Comparison of ENCODE assay signal across 9 cellular contexts in the genomic region with DNA sequence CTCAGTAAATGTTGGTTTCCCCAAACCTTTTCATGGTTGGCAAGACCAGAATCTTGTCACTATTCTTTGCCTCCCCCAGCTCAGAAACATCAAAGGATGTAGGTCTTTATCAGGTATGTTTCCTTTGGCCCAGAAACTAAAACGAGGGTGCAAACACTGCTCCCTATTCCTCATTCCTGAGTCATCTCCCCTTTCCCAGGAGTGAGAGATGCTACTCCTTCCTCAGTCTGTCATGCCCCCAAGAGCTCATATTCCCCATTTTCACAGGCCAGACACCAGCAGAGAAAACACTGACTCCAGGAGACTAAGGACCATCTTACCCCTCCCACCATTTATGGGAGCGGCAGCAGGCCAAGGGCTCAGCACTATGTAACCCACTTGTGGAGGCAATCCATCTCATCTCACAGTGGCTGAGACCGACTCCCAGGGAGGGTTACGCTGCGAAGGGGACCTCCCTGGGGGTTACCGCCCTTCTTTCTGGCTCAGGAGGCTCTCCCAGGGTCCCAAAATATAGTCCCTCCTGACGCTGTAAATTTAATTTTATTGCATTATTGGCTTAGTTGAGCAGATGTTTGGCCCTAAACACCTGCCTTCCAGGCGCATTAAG. TPM values are rescaled to one million over a fixed set of nuclear protein-coding genes. Genes with fewer than 3 reads are reported as not detected.
DNase-seq lines count a peak whose midpoint lies in the region; ATAC-seq and TF ChIP-seq lines count a peak whose summit lies in the region.
"Had no signal": no experiment of that assay in that cellular context is flagged by ENCODE, and none has a peak within 500 bp of the region (broad histone marks: within the 10 kb centered on the region; RNA-seq: fewer than 3 reads in every experiment).

No MANE protein-coding gene starts in this region.

- peaks cover 24 to 46% (median 33%) of the 10 kb centered on the region in 4 donors for H3K4me1 Mint-ChIP-seq in CD4-positive, alpha-beta memory T cell
- H3K4me1 Mint-ChIP-seq in nephron: peaks cover 21% of the 10 kb centered on the region

- H3K27me3 Mint-ChIP-seq in CD4-positive, alpha-beta memory T cell: no peaks in the 10 kb centered on the region
- H3K27me3 Mint-ChIP-seq in nephron (ENCODE audit: low read depth): no peaks in the 10 kb centered on the region

- in situ Hi-C loops in brain microvascular endothelial cell (cut with HindIII; ENCODE audit: low pct_ligation_motif_present, low sequenced_read_pairs): no loop called here

- no peak overlapping the region for H3K27ac ChIP-seq in CD4-positive, alpha-beta memory T cell (ENCODE audit: low read depth, low read length)
- H3K27ac ChIP-seq in brain microvascular endothelial cell: no peak overlapping the region

- peak overlapping the region in 1 of 2 donors; percentile 81 for H3K4me3 ChIP-seq in CD4-positive, alpha-beta memory T cell (ENCODE audit: low read length in 2 of 2)
- H3K4me3 ChIP-seq in Jurkat, Clone E6-1 (ENCODE audit: low read length): peak overlapping the region; percentile 91
- H3K4me3 ChIP-seq in brain microvascular endothelial cell (ENCODE audit: low read depth, low read length): peak overlapping the region; percentile 71

- CTCF ChIA-PET in CD4-positive, alpha-beta memory T cell (lab: Charles Lee; ENCODE audit: partially characterized antibody): interaction anchor here (1.1 to 1.7 kb wide), 2 partner anchors 231 to 338 kb away, joined by 3 to 5 read pairs; no protein-coding TSS in a partner anchor

- H3K36me3 Mint-ChIP-seq in CD4-positive, alpha-beta memory T cell: peaks cover 0 to 32% of the 10 kb centered on the region in 2 donors
- H3K36me3 Mint-ChIP-seq in nephron (ENCODE audit: low read depth): peaks cover 52% of the 10 kb centered on the region

- H3K4me3 Mint-ChIP-seq in CD4-positive, alpha-beta memory T cell: peak overlapping the region; percentile 92 to 96 (median 94)
- peak overlapping the region; percentile 93 to 99 (median 94) for H3K4me3 Mint-ChIP-seq in nephron

- no peak for DNase-seq in CD4-positive, alpha-beta memory T cell
- DNase-seq in Jurkat, Clone E6-1 (ENCODE audit: low read depth, low spot score): no peak
- DNase-seq in brain microvascular endothelial cell (no peak), ureter (ENCODE audit: low spot score) (no peak), DMS 273 (lab: John Stamatoyannopoulos, UW; ENCODE audit: unreplicated experiment) (no peak)
- DNase-seq in stimulated activated CD4-positive, alpha-beta T cell treated with anti-CD3 and anti-CD28 coated beads, Interleukin-4, amount 100 ng/mL, for 24 hours: no peak
- DNase-seq: SW 1271 had no signal

- peak overlapping the region; percentile 65 to 96 (median 87) for H3K27ac Mint-ChIP-seq in CD4-positive, alpha-beta memory T cell
- peak overlapping the region in 2 of 3 experiments; percentile 46 to 66 for H3K27ac Mint-ChIP-seq in nephron

- peaks cover 24% of the 10 kb centered on the region for H3K36me3 ChIP-seq in CD4-positive, alpha-beta memory T cell (ENCODE audit: insufficient read depth, low read length)
- H3K36me3 ChIP-seq in brain microvascular endothelial cell (replicated peaks): peaks cover 18% of the 10 kb centered on the region

- no peaks in the 10 kb centered on the region for H3K9me3 Mint-ChIP-seq in CD4-positive, alpha-beta memory T cell
- peaks cover 13% of the 10 kb centered on the region for H3K9me3 Mint-ChIP-seq in nephron

- peaks cover 27% of the 10 kb centered on the region for H3K4me1 ChIP-seq in CD4-positive, alpha-beta memory T cell (ENCODE audit: insufficient read depth, low read length)

- no peaks in the 10 kb centered on the region for H3K9me3 ChIP-seq in CD4-positive, alpha-beta memory T cell (ENCODE audit: control insufficient read depth in 1 of 2, low read length in 2 of 2)

- no peak for ATAC-seq in HG03175 (IDR thresholded peaks at IDR 0.05; ENCODE audit: unreplicated experiment)

- POLR2A ChIA-PET in CD4-positive, alpha-beta memory T cell (lab: Charles Lee; ENCODE audit: partially characterized antibody): interaction anchor here (2.2 to 4.5 kb wide), 3 partner anchors 8 to 36 kb away, joined by 5 to 37 read pairs (median 12); a partner anchor contains a TSS

- intact Hi-C loops in CD4-positive, alpha-beta memory T cell (cut with micrococcal nuclease): no loop called here

- no peak for TF ChIP-seq CTCF in brain microvascular endothelial cell (IDR thresholded peaks at IDR 0.05; ENCODE audit: low read depth, low read length, missing control alignments)
- no peak for TF ChIP-seq CTCF in nephron (IDR thresholded peaks at IDR 0.05; ENCODE audit: unreplicated experiment in 3 of 3)

- no peaks in the 10 kb centered on the region for H3K27me3 ChIP-seq in CD4-positive, alpha-beta memory T cell (ENCODE audit: insufficient read depth, low read length)
- H3K27me3 ChIP-seq in brain microvascular endothelial cell (replicated peaks): no peaks in the 10 kb centered on the region

RNA-seq across cellular contexts. Expression of a gene that starts 1.5 kb away (rescaled TPM):
- total RNA-seq in CD4-positive, alpha-beta memory T cell: 10 to 100 TPM; 24.4 to 24.7 TPM
- 10 to 100 TPM; 20.6 to 23.4 TPM for polyA plus RNA-seq in CD4-positive, alpha-beta memory T cell
- polyA plus RNA-seq in Jurkat, Clone E6-1 (2012; ENCODE audit: insufficient read depth, insufficient read length): 42.0 TPM
- total RNA-seq in ureter: 26.7 TPM

RNA-seq across cellular contexts. Expression of a gene that starts 18.1 kb away (rescaled TPM):
- total RNA-seq in CD4-positive, alpha-beta memory T cell: under 1 TPM; 0.42 to 0.55 TPM
- under 1 TPM in 1 of 2 donors, not detected in 1; 0.47 TPM for polyA plus RNA-seq in CD4-positive, alpha-beta memory T cell
- polyA plus RNA-seq in Jurkat, Clone E6-1 (2012; ENCODE audit: insufficient read depth, insufficient read length): 16.2 TPM
- total RNA-seq in ureter: 38.3 TPM

RNA-seq across cellular contexts. Expression of a gene that starts 31.5 kb away (rescaled TPM):
- total RNA-seq in CD4-positive, alpha-beta memory T cell: 10 to 100 TPM; 94.9 to 97.2 TPM
- 100 to 1,000 TPM; 122 to 131 TPM for polyA plus RNA-seq in CD4-positive, alpha-beta memory T cell
- 162 TPM for polyA plus RNA-seq in Jurkat, Clone E6-1 (2012; ENCODE audit: insufficient read depth, insufficient read length)
- total RNA-seq in ureter: 72.4 TPM

RNA-seq across cellular contexts. Expression of a gene that starts 31.6 kb away (rescaled TPM):
- 10 to 100 TPM; 18.6 to 20.9 TPM for total RNA-seq in CD4-positive, alpha-beta memory T cell
- polyA plus RNA-seq in CD4-positive, alpha-beta memory T cell: 10 to 100 TPM; 20.0 to 32.6 TPM
- 30.0 TPM for polyA plus RNA-seq in Jurkat, Clone E6-1 (2012; ENCODE audit: insufficient read depth, insufficient read length)
- 10.7 TPM for total RNA-seq in ureter

RNA-seq across cellular contexts. Expression of a gene that starts 35.9 kb away (rescaled TPM):
- 10 to 100 TPM; 81.1 to 90.8 TPM for total RNA-seq in CD4-positive, alpha-beta memory T cell
- 1 to 10 TPM; 3.8 to 7.0 TPM for polyA plus RNA-seq in CD4-positive, alpha-beta memory T cell
- 36.2 TPM for polyA plus RNA-seq in Jurkat, Clone E6-1 (2012; ENCODE audit: insufficient read depth, insufficient read length)
- total RNA-seq in ureter: 126 TPM

Comparison
In these comparisons a context has a peak if more than half of its experiments do, and no peak if none do; other contexts are left out.
1. RNA of a gene that starts 18.1 kb away (total RNA-seq): 38.3 TPM in ureter (single experiment); 0.42 to 0.55 TPM in CD4-positive, alpha-beta memory T cell; every median in the first group is over 10 times any median in the second.